Comparison of ENCODE assay signal across 21 cellular contexts in genomic region chr7:121393005-121393366, GRCh38. TPM values are rescaled to one million over a fixed set of nuclear protein-coding genes. Genes with fewer than 3 reads are reported as not detected.
A peak's percentile ranks its signal among the peaks of the same experiment; 100 is the strongest.
DNase-seq lines count a peak whose midpoint lies in the region; ATAC-seq and TF ChIP-seq lines count a peak whose summit lies in the region.
"Had no signal": no experiment of that assay in that cellular context is flagged by ENCODE, and none has a peak within 500 bp of the region (broad histone marks: within the 10 kb centered on the region; RNA-seq: fewer than 3 reads in every experiment).

No MANE protein-coding gene starts in this region.

- peak overlapping the region; percentile 26 for H3K4me3 Mint-ChIP-seq in activated CD4-positive, alpha-beta T cell treated with anti-CD3 and anti-CD28 coated beads, Interleukin-2, amount 10 ng/mL, durations not matched to agents 24 days and 14 days
- peak overlapping the region; percentile 32 for H3K4me3 Mint-ChIP-seq in activated T-helper 1 cell treated with anti-CD3 and anti-CD28 coated beads, Interleukin-12 subunit alpha, Interleukin-12 subunit beta, Interleukin-2, Interleukin-4 antibody, amounts not matched to agents 30 ng/mL and 10 ng/mL and 1 ng/mL, durations not matched to agents 14 hours and 24 hours and 36 hours
- H3K4me3 Mint-ChIP-seq in natural killer cell (peak overlapping the region; percentile 62), type B pancreatic cell (peak overlapping the region; percentile 79)

- H3K27ac Mint-ChIP-seq in activated CD4-positive, alpha-beta T cell treated with anti-CD3 and anti-CD28 coated beads, Interleukin-2, amount 10 ng/mL, durations not matched to agents 24 days and 14 days = no peak overlapping the region
- no peak overlapping the region for H3K27ac Mint-ChIP-seq in activated T-helper 1 cell treated with anti-CD3 and anti-CD28 coated beads, Interleukin-12 subunit alpha, Interleukin-12 subunit beta, Interleukin-2, Interleukin-4 antibody, amounts not matched to agents 30 ng/mL and 10 ng/mL and 1 ng/mL, durations not matched to agents 14 hours and 24 hours and 36 hours
- H3K27ac Mint-ChIP-seq in natural killer cell = peak overlapping the region in 1 of 2 donors; percentile 75
- H3K27ac Mint-ChIP-seq in type B pancreatic cell = no peak overlapping the region
- H3K27ac Mint-ChIP-seq: CD4-positive, CD25-positive, alpha-beta regulatory T cell had no signal

- DNase-seq in activated CD4-positive, alpha-beta T cell treated with anti-CD3 and anti-CD28 coated beads, Interleukin-2, amount 10 ng/mL, durations not matched to agents 24 days and 14 days = no peak
- no peak for DNase-seq in activated CD4-positive, alpha-beta T cell treated with anti-CD3 and anti-CD28 coated beads for 4 hours
- DNase-seq in activated T-helper 1 cell treated with anti-CD3 and anti-CD28 coated beads, Interleukin-12 subunit alpha, Interleukin-12 subunit beta, Interleukin-2, Interleukin-4 antibody, amounts not matched to agents 30 ng/mL and 10 ng/mL and 1 ng/mL, durations not matched to agents 14 hours and 24 hours and 36 hours (ENCODE audit: low spot score) = no peak
- no peak for DNase-seq in natural killer cell
- DNase-seq in type B pancreatic cell (ENCODE audit: extremely low spot score, unreplicated experiment) = no peak
- DNase-seq in AG20443 (ENCODE audit: low spot score) = no peak
- DNase-seq in nucleus accumbens (lab: John Stamatoyannopoulos, UW) = no peak
- no peak for DNase-seq in NAMALWA (ENCODE audit: low spot score)
- DNase-seq: 8988T; BE2C; Caco-2; CD4-positive, CD25-positive, alpha-beta regulatory T cell; GF-D8; GOT3; KBM-7; NCI-H1694 treated with DMSO at 0.1 percent for 48 hours; NCI-H2107; NCI-H510A treated with DMSO at 0.1 percent for 48 hours; NCI-H774; OCI-M1; Right ventricle myocardium superior had no signal

- no peak for ATAC-seq in natural killer cell

- no peaks in the 10 kb centered on the region for H3K27me3 Mint-ChIP-seq in activated CD4-positive, alpha-beta T cell treated with anti-CD3 and anti-CD28 coated beads, Interleukin-2, amount 10 ng/mL, durations not matched to agents 24 days and 14 days
- H3K27me3 Mint-ChIP-seq in activated T-helper 1 cell treated with anti-CD3 and anti-CD28 coated beads, Interleukin-12 subunit alpha, Interleukin-12 subunit beta, Interleukin-2, Interleukin-4 antibody, amounts not matched to agents 30 ng/mL and 10 ng/mL and 1 ng/mL, durations not matched to agents 14 hours and 24 hours and 36 hours (ENCODE audit: insufficient read depth) = no peaks in the 10 kb centered on the region
- H3K27me3 Mint-ChIP-seq in natural killer cell (ENCODE audit: low read depth in 2 of 2) (no peaks in the 10 kb centered on the region), type B pancreatic cell (no peaks in the 10 kb centered on the region)
- H3K27me3 Mint-ChIP-seq: CD4-positive, CD25-positive, alpha-beta regulatory T cell had no signal

- TF ChIP-seq CTCF in natural killer cell (IDR thresholded peaks at IDR 0.05) = no peak
- TF ChIP-seq CTCF in type B pancreatic cell (conservative IDR thresholded peaks at IDR 0.05) = no peak

- intact Hi-C loops in activated CD4-positive, alpha-beta T cell treated with anti-CD3 and anti-CD28 coated beads, Interleukin-2, amount 10 ng/mL, durations not matched to agents 24 days and 14 days (cut with micrococcal nuclease) = no loop called here
- intact Hi-C loops in activated T-helper 1 cell treated with anti-CD3 and anti-CD28 coated beads, Interleukin-12 subunit alpha, Interleukin-12 subunit beta, Interleukin-2, Interleukin-4 antibody, amounts not matched to agents 30 ng/mL and 10 ng/mL and 1 ng/mL, durations not matched to agents 14 hours and 24 hours and 36 hours (cut with micrococcal nuclease) = no loop called here
- intact Hi-C loops in natural killer cell (cut with micrococcal nuclease) = no loop called here

- H3K36me3 Mint-ChIP-seq in activated CD4-positive, alpha-beta T cell treated with anti-CD3 and anti-CD28 coated beads, Interleukin-2, amount 10 ng/mL, durations not matched to agents 24 days and 14 days (ENCODE audit: low read depth) = peaks cover 42% of the 10 kb centered on the region
- H3K36me3 Mint-ChIP-seq in activated T-helper 1 cell treated with anti-CD3 and anti-CD28 coated beads, Interleukin-12 subunit alpha, Interleukin-12 subunit beta, Interleukin-2, Interleukin-4 antibody, amounts not matched to agents 30 ng/mL and 10 ng/mL and 1 ng/mL, durations not matched to agents 14 hours and 24 hours and 36 hours (ENCODE audit: low read depth) = peaks cover 43% of the 10 kb centered on the region
- H3K36me3 Mint-ChIP-seq in natural killer cell (peaks cover 12% of the 10 kb centered on the region), type B pancreatic cell (peaks cover 30% of the 10 kb centered on the region)

- H3K9me3 Mint-ChIP-seq in activated CD4-positive, alpha-beta T cell treated with anti-CD3 and anti-CD28 coated beads, Interleukin-2, amount 10 ng/mL, durations not matched to agents 24 days and 14 days = no peaks in the 10 kb centered on the region
- peaks cover 9% of the 10 kb centered on the region for H3K9me3 Mint-ChIP-seq in activated T-helper 1 cell treated with anti-CD3 and anti-CD28 coated beads, Interleukin-12 subunit alpha, Interleukin-12 subunit beta, Interleukin-2, Interleukin-4 antibody, amounts not matched to agents 30 ng/mL and 10 ng/mL and 1 ng/mL, durations not matched to agents 14 hours and 24 hours and 36 hours
- H3K9me3 Mint-ChIP-seq in natural killer cell (peaks cover 0 to 2% of the 10 kb centered on the region in 2 donors), type B pancreatic cell (no peaks in the 10 kb centered on the region)
- H3K9me3 Mint-ChIP-seq: CD4-positive, CD25-positive, alpha-beta regulatory T cell had no signal

- H3K4me1 Mint-ChIP-seq in activated CD4-positive, alpha-beta T cell treated with anti-CD3 and anti-CD28 coated beads, Interleukin-2, amount 10 ng/mL, durations not matched to agents 24 days and 14 days = peaks cover 55% of the 10 kb centered on the region
- H3K4me1 Mint-ChIP-seq in activated T-helper 1 cell treated with anti-CD3 and anti-CD28 coated beads, Interleukin-12 subunit alpha, Interleukin-12 subunit beta, Interleukin-2, Interleukin-4 antibody, amounts not matched to agents 30 ng/mL and 10 ng/mL and 1 ng/mL, durations not matched to agents 14 hours and 24 hours and 36 hours (ENCODE audit: low read depth) = peaks cover 74% of the 10 kb centered on the region
- H3K4me1 Mint-ChIP-seq in natural killer cell (peaks cover 54 to 59% of the 10 kb centered on the region in 2 donors), type B pancreatic cell (ENCODE audit: unreplicated experiment) (peaks cover 17% of the 10 kb centered on the region)

RNA-seq across cellular contexts. Expression of gene FAM3C, which starts 3.1 kb away (rescaled TPM):
- total RNA-seq in activated CD4-positive, alpha-beta T cell treated with anti-CD3 and anti-CD28 coated beads, Interleukin-2, amount 10 ng/mL, durations not matched to agents 24 days and 14 days = 77.5 and 80.2 TPM in 2 replicates
- 103 and 114 TPM in 2 replicates for total RNA-seq in activated T-helper 1 cell treated with anti-CD3 and anti-CD28 coated beads, Interleukin-12 subunit alpha, Interleukin-12 subunit beta, Interleukin-2, Interleukin-4 antibody, amounts not matched to agents 30 ng/mL and 10 ng/mL and 1 ng/mL, durations not matched to agents 14 hours and 24 hours and 36 hours
- total RNA-seq in natural killer cell (10 to 100 TPM; 24.3 to 42.1 (median 37.0) TPM), type B pancreatic cell (ENCODE audit: low replicate concordance) (73.9 and 146 TPM in 2 replicates)

Comparison
In these comparisons a context has a peak if more than half of its experiments do, and no peak if none do; other contexts are left out.
1. H3K4me3 Mint-ChIP-seq: peak in every context shown above with its lines; median percentile 79 in type B pancreatic cell; 62 in natural killer cell; 32 in activated T-helper 1 cell treated with anti-CD3 and anti-CD28 coated beads, Interleukin-12 subunit alpha, Interleukin-12 subunit beta, Interleukin-2, Interleukin-4 antibody, amounts not matched to agents 30 ng/mL and 10 ng/mL and 1 ng/mL, durations not matched to agents 14 hours and 24 hours and 36 hours; 26 in activated CD4-positive, alpha-beta T cell treated with anti-CD3 and anti-CD28 coated beads, Interleukin-2, amount 10 ng/mL, durations not matched to agents 24 days and 14 days.